8 cellular contexts compared by ENCODE assay signal in genomic region chr15:98311566-98312188, GRCh38.
DNase-seq lines count a peak whose midpoint lies in the region; TF ChIP-seq lines count a peak whose summit lies in the region.

No MANE protein-coding gene starts in this region.

- H3K4me2 ChIP-seq in hepatocyte = no peak overlapping the region
- H3K4me2 ChIP-seq in skeletal muscle satellite cell (ENCODE audit: low read length) = peak overlapping the region; percentile 53

- in situ Hi-C loops in HAP-1 (cut with MboI; ENCODE audit: low sequenced_read_pairs) = no loop called here

- H3K4me1 ChIP-seq in HAP-1 (no peaks in the 10 kb centered on the region), hepatocyte (ENCODE audit: insufficient read depth) (no peaks in the 10 kb centered on the region), skeletal muscle satellite cell (ENCODE audit: control insufficient read depth, insufficient read depth, low read length) (no peaks in the 10 kb centered on the region)

- H3K9me3 ChIP-seq in HAP-1 (no peaks in the 10 kb centered on the region), hepatocyte (ENCODE audit: low read depth) (no peaks in the 10 kb centered on the region), skeletal muscle satellite cell (replicated peaks; ENCODE audit: low read length) (no peaks in the 10 kb centered on the region)

- no peak overlapping the region for H2AFZ ChIP-seq in hepatocyte

- no peak overlapping the region for H3K27ac ChIP-seq in hepatocyte

- H4K20me1 ChIP-seq in hepatocyte (ENCODE audit: insufficient read depth, poor library complexity, severe bottlenecking) = no peaks in the 10 kb centered on the region

- H3K27me3 ChIP-seq in HAP-1 (ENCODE audit: low read depth) (no peaks in the 10 kb centered on the region), hepatocyte (no peaks in the 10 kb centered on the region), skeletal muscle satellite cell (ENCODE audit: control insufficient read depth, insufficient read depth, low read length) (no peaks in the 10 kb centered on the region)

- no peaks in the 10 kb centered on the region for H3K79me2 ChIP-seq in hepatocyte

- no peak overlapping the region for H3K9ac ChIP-seq in skeletal muscle satellite cell (ENCODE audit: low read depth, low read length)

- H3K4me3 ChIP-seq in HAP-1 = no peak overlapping the region
- H3K4me3 ChIP-seq in hepatocyte = no peak overlapping the region
- no peak overlapping the region for H3K4me3 ChIP-seq in skeletal muscle satellite cell (ENCODE audit: low read length)

- H3K9me2 ChIP-seq in hepatocyte (replicated peaks; ENCODE audit: insufficient read depth) = no peaks in the 10 kb centered on the region

- peak; percentile 83 for TF ChIP-seq CTCF in hepatocyte (IDR thresholded peaks at IDR 0.05; ENCODE audit: poor library complexity)

- peak; percentile 67 for DNase-seq in ELR (ENCODE audit: low read depth)
- peak; percentile 29 to 85 for DNase-seq in HAP-1 (ENCODE audit: low spot score in 2 of 2)
- DNase-seq in NCI-H1092 (lab: John Stamatoyannopoulos, UW) = peak; percentile 41
- DNase-seq in T follicular helper cell (ENCODE audit: low read depth) = peak; percentile 47
- DNase-seq in anterior cingulate cortex (lab: John Stamatoyannopoulos, UW) = peak in 44 of 58 donors; percentile 3 to 83 (median 28)
- peak; percentile 86 for DNase-seq in hepatocyte (ENCODE audit: low spot score)
- no peak for DNase-seq in cortex of kidney (lab: John Stamatoyannopoulos, UW)

- 22% methylated on average over 8 of the region's 8 CpGs for whole genome bisulfite sequencing in hepatocyte (ENCODE audit: low lambda C conversion rate, missing lambda C conversion rate)

- H3K36me3 ChIP-seq in HAP-1 (replicated peaks) = no peaks in the 10 kb centered on the region
- no peaks in the 10 kb centered on the region for H3K36me3 ChIP-seq in hepatocyte (replicated peaks; ENCODE audit: insufficient read depth, low read depth)
- no peaks in the 10 kb centered on the region for H3K36me3 ChIP-seq in skeletal muscle satellite cell (ENCODE audit: insufficient read depth, low read length)
